ENCODE assay signal across 8 cellular contexts in the genomic region with DNA sequence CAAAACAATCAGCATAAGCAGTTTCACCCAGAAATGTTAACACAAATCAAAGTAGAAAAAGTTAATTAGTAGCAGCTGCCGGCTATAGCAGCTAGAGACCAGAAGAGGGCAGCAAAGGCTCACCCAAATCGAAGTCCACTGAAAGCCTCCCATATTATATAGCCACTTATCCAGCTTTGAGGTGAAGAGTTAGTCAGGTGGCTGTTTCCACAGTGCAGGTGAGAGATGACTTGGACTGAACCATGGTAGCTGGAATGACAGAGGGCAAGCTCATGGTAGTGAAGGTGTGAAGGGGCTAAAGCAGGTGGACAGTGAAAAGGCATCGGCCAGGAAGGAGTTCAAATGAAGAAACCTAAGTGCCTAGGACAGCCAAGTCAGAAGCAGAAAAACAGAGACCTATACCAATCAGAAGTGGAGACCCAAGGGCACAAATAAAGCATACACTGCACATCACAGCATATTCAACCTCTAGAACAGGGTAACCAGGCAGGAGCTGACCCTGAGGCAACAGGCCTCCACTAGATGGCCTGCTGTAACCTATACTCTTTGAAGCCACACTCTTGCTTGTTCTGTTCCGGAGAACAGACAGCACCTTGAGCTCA. TPM values are rescaled to one million over a fixed set of nuclear protein-coding genes. Genes with fewer than 3 reads are reported as not detected.
DNase-seq lines count a peak whose midpoint lies in the region; ATAC-seq and TF ChIP-seq lines count a peak whose summit lies in the region.

No MANE protein-coding gene starts in this region.

- peak overlapping the region in 3 of 4 donors; percentile 1 to 46 (median 12) for H3K27ac ChIP-seq in gastroesophageal sphincter
- no peak overlapping the region for H3K27ac ChIP-seq in ovary
- peak overlapping the region in 1 of 2 donors; percentile 15 for H3K27ac ChIP-seq in uterus

- peaks cover 33% of the 10 kb centered on the region for H3K79me2 ChIP-seq in Loucy (ENCODE audit: insufficient read depth, low read length)

- intact Hi-C loops in activated naive CD4-positive, alpha-beta T cell treated with anti-CD3 and anti-CD28 coated beads for 36 hours (cut with micrococcal nuclease), result loop anchor here (1.0 to 5.0 kb wide), 5 partner anchors 43 to 448 kb away; no protein-coding TSS in a partner anchor
- intact Hi-C loops in ovary (cut with DNase I), result loop anchor here (2.0 to 10.0 kb wide), 3 partner anchors 78 to 150 kb away; no protein-coding TSS in a partner anchor
- intact Hi-C loops in uterus (cut with DNase I; ENCODE audit: low total_unique reads), result loop anchor here (5.0 kb wide), 1 partner anchor 150 kb away; no protein-coding TSS in a partner anchor

- no peaks in the 10 kb centered on the region for H3K9me3 Mint-ChIP-seq in activated naive CD4-positive, alpha-beta T cell treated with anti-CD3 and anti-CD28 coated beads for 36 hours

- TF ChIP-seq CTCF in GM12865 (IDR thresholded peaks at IDR 0.05; ENCODE audit: insufficient read depth, low read depth, low read length, missing control alignments) (peak; percentile 92), Loucy (conservative IDR thresholded peaks at IDR 0.05; ENCODE audit: low read length) (peak; percentile 92), gastroesophageal sphincter (IDR thresholded peaks at IDR 0.05) (peak; percentile 84 to 96 (median 91)), ovary (IDR thresholded peaks at IDR 0.05) (peak; percentile 83 to 90 (median 85)), uterus (IDR thresholded peaks at IDR 0.05) (peak; percentile 88 to 95 (median 92))

- H3K4me2 ChIP-seq in Loucy (ENCODE audit: low read depth, low read length, poor library complexity, severe bottlenecking), result no peak overlapping the region

- peaks cover 8% of the 10 kb centered on the region for H3K4me1 Mint-ChIP-seq in activated naive CD4-positive, alpha-beta T cell treated with anti-CD3 and anti-CD28 coated beads for 36 hours (ENCODE audit: low read depth)

- H3K4me1 ChIP-seq in Loucy (ENCODE audit: insufficient read depth, low read length, poor library complexity, severe bottlenecking) (no peaks in the 10 kb centered on the region), gastroesophageal sphincter (peaks cover 0 to 18% (median 0%) of the 10 kb centered on the region in 3 donors), ovary (ENCODE audit: insufficient read depth) (peaks cover 1% of the 10 kb centered on the region), uterus (no peaks in the 10 kb centered on the region)

- CTCF ChIA-PET in activated naive CD4-positive, alpha-beta T cell treated with anti-CD3 and anti-CD28 coated beads for 36 hours (lab: Charles Lee), result interaction anchor here (0.5 to 8.8 kb wide), 53 partner anchors 9 to 351 kb away, joined by 3 to 238 read pairs (median 4); no protein-coding TSS in a partner anchor

- no peak for TF ChIP-seq EP300 in gastroesophageal sphincter (IDR thresholded peaks at IDR 0.05)
- no peak for TF ChIP-seq EP300 in ovary (IDR thresholded peaks at IDR 0.05)

- in situ Hi-C loops in SK-MEL-5 (cut with HindIII; ENCODE audit: low pct_unique_long_range_greater_than_20kb, low sequenced_read_pairs), result no loop called here

- no peaks in the 10 kb centered on the region for H3K9me2 ChIP-seq in Loucy (replicated peaks; ENCODE audit: low read depth, low read length)

- H3F3A ChIP-seq in Loucy (ENCODE audit: low read depth), result 0 out of 2 replicates have a peak, but pooled peaks cover 2% of the 10 kb centered on the region

- H4K20me1 ChIP-seq in Loucy (ENCODE audit: insufficient read depth, low read length, poor library complexity, severe bottlenecking), result peaks cover 6% of the 10 kb centered on the region

- no peaks in the 10 kb centered on the region for H3K9me3 ChIP-seq in Loucy (ENCODE audit: insufficient read depth, low read depth, low read length)
- H3K9me3 ChIP-seq in gastroesophageal sphincter, result no peaks in the 10 kb centered on the region
- H3K9me3 ChIP-seq in ovary, result no peaks in the 10 kb centered on the region
- no peaks in the 10 kb centered on the region for H3K9me3 ChIP-seq in uterus

- DNase-seq in GM12865 (ENCODE audit: low read depth) (peak; percentile 78), SK-MEL-5 (ENCODE audit: low read depth, low spot score) (peak; percentile 64), ovary (peak; percentile 46 to 68 (median 61)), uterus (peak; percentile 56 to 59)
- DNase-seq in activated naive CD4-positive, alpha-beta T cell treated with anti-CD3 and anti-CD28 coated beads for 36 hours, result peak; percentile 77

- H3K27me3 ChIP-seq in Loucy (ENCODE audit: insufficient read depth, low read length, poor library complexity, severe bottlenecking) (no peaks in the 10 kb centered on the region), gastroesophageal sphincter (no peaks in the 10 kb centered on the region), ovary (no peaks in the 10 kb centered on the region), uterus (no peaks in the 10 kb centered on the region)

- TF ChIP-seq POLR2A in gastroesophageal sphincter (IDR thresholded peaks at IDR 0.05), result no peak
- no peak for TF ChIP-seq POLR2A in ovary (IDR thresholded peaks at IDR 0.05)
- TF ChIP-seq POLR2A in uterus (IDR thresholded peaks at IDR 0.05), result no peak

- H3K36me3 Mint-ChIP-seq in activated naive CD4-positive, alpha-beta T cell treated with anti-CD3 and anti-CD28 coated beads for 36 hours (ENCODE audit: low read depth), result no peaks in the 10 kb centered on the region

- H3K36me3 ChIP-seq in Loucy (ENCODE audit: insufficient read depth, low read length) (no peaks in the 10 kb centered on the region), gastroesophageal sphincter (no peaks in the 10 kb centered on the region), ovary (no peaks in the 10 kb centered on the region), uterus (no peaks in the 10 kb centered on the region)

- no peaks in the 10 kb centered on the region for H3K27me3 Mint-ChIP-seq in activated naive CD4-positive, alpha-beta T cell treated with anti-CD3 and anti-CD28 coated beads for 36 hours (ENCODE audit: low read depth)

- ATAC-seq in gastroesophageal sphincter (peak; percentile 53), HG03342 (IDR thresholded peaks at IDR 0.05; ENCODE audit: unreplicated experiment) (no peak)

- H3K4me3 ChIP-seq in GM12865 (ENCODE audit: low read depth, low read length) (no peak overlapping the region), Loucy (ENCODE audit: low read length, poor library complexity, severe bottlenecking) (no peak overlapping the region), gastroesophageal sphincter (no peak overlapping the region), ovary (no peak overlapping the region), uterus (no peak overlapping the region)

- no peak overlapping the region for H3K4me3 Mint-ChIP-seq in activated naive CD4-positive, alpha-beta T cell treated with anti-CD3 and anti-CD28 coated beads for 36 hours

- H3K9ac ChIP-seq in Loucy (ENCODE audit: low read depth, low read length, poor library complexity, severe bottlenecking), result no peak overlapping the region

- WGBS in gastroesophageal sphincter (ENCODE audit: low coverage in 1 of 2), 2 donors, result 24 to 29% methylated on average over 4 of the region's 4 CpGs
- WGBS in ovary, 3 donors, result 27 to 36% (median 31%) methylated on average over 4 of the region's 4 CpGs

- peak overlapping the region; percentile 30 for H3K27ac Mint-ChIP-seq in activated naive CD4-positive, alpha-beta T cell treated with anti-CD3 and anti-CD28 coated beads for 36 hours

- no peak overlapping the region for H2AFZ ChIP-seq in Loucy (ENCODE audit: low read length)

RNA-seq across cellular contexts. Expression of a gene that starts 7.2 kb away (rescaled TPM):
- 9.4 and 11.0 TPM in 2 replicates for total RNA-seq in SK-MEL-5 (2014; rRNA removed; shearing (Covaris generic))
- polyA plus RNA-seq in SK-MEL-5 (2015; cell fraction: cytosol; rRNA removed), result 9.8 and 13.2 TPM in 2 replicates
- 11.9 and 14.4 TPM in 2 replicates for polyA plus RNA-seq in SK-MEL-5 (2015; cell fraction: nucleus; rRNA removed)
- 10 to 100 TPM; 22.1 to 22.9 TPM for total RNA-seq in activated naive CD4-positive, alpha-beta T cell treated with anti-CD3 and anti-CD28 coated beads for 36 hours
- total RNA-seq in gastroesophageal sphincter (10 to 100 TPM; 38.9 to 57.4 (median 54.6) TPM), ovary (10 to 100 TPM; 30.4 to 81.3 (median 59.7) TPM), uterus (10 to 100 TPM; 18.2 to 79.2 (median 30.6) TPM)
- 10 to 100 TPM; 35.2 to 55.7 TPM for polyA plus RNA-seq in ovary

Comparison
In these comparisons a context has a peak if more than half of its experiments do, and no peak if none do; other contexts are left out.
1. H3K27ac ChIP-seq: peak in gastroesophageal sphincter (3 of 4); none in ovary (0 of 2).
2. Peak in every context shown above with its lines, with median percentiles within 50 percentile points of each other: DNase-seq and CTCF ChIP-seq.